Comparison of ENCODE assay signal across 14 cellular contexts in genomic region chr19:570315-570714, GRCh38. TPM values are rescaled to one million over a fixed set of nuclear protein-coding genes. Genes with fewer than 3 reads are reported as not detected.
DNase-seq lines count a peak whose midpoint lies in the region; ATAC-seq, FAIRE-seq and TF ChIP-seq lines count a peak whose summit lies in the region.
"Had no signal": no experiment of that assay in that cellular context is flagged by ENCODE, and none has a peak within 500 bp of the region (broad histone marks: within the 10 kb centered on the region; RNA-seq: fewer than 3 reads in every experiment).

No MANE protein-coding gene starts in this region.

- peaks cover 21% of the 10 kb centered on the region for H3K4me1 ChIP-seq in DOHH2 (ENCODE audit: control insufficient read depth, low read length)
- peaks cover 3 to 9% of the 10 kb centered on the region in 2 donors for H3K4me1 ChIP-seq in small intestine (ENCODE audit: control insufficient read depth in 2 of 2, insufficient read depth in 1 of 2, low read depth in 1 of 2, low read length in 1 of 2)

- peaks cover 0 to 13% of the 10 kb centered on the region in 2 donors for H3K36me3 Mint-ChIP-seq in CD14-positive monocyte
- peaks cover 4% of the 10 kb centered on the region for H3K36me3 Mint-ChIP-seq in activated CD4-positive, alpha-beta memory T cell treated with anti-CD3 and anti-CD28 coated beads for 36 hours
- H3K36me3 Mint-ChIP-seq in T-cell: no peaks in the 10 kb centered on the region

- intact Hi-C loops in CD14-positive monocyte (cut with micrococcal nuclease): loop anchor here (2.0 to 5.0 kb wide), 5 partner anchors 14 to 92 kb away; partner anchors contain the start of genes CDC34 (in 1 of the 2), FGF22 (in 1 of the 2) and RNF126 (in 1 of the 2)
- intact Hi-C loops in activated CD4-positive, alpha-beta memory T cell treated with anti-CD3 and anti-CD28 coated beads for 36 hours (cut with micrococcal nuclease): no loop called here

- peaks cover 15% of the 10 kb centered on the region for H4K20me1 ChIP-seq in DOHH2 (ENCODE audit: control insufficient read depth, insufficient read depth, low read depth, low read length)

- H3K27me3 ChIP-seq in DOHH2 (ENCODE audit: control insufficient read depth, low read length): no peaks in the 10 kb centered on the region
- H3K27me3 ChIP-seq in small intestine (ENCODE audit: control insufficient read depth in 2 of 2, insufficient read depth in 2 of 2, low read length in 2 of 2): no peaks in the 10 kb centered on the region
- H3K27me3 ChIP-seq: testis had no signal

- DNase-seq in CD14-positive monocyte (ENCODE audit: low spot score) (no peak), lung microvascular endothelial cell (ENCODE audit: low read depth in 2 of 2) (peak; percentile 22 to 47), small intestine (no peak), T-cell (no peak)
- DNase-seq in activated CD4-positive, alpha-beta memory T cell treated with anti-CD3 and anti-CD28 coated beads for 36 hours: no peak
- DNase-seq: HFFc6 had no signal

- H3K9me3 ChIP-seq in DOHH2 (ENCODE audit: control insufficient read depth, insufficient read depth, low read length) (no peaks in the 10 kb centered on the region), small intestine (ENCODE audit: control insufficient read depth, low read depth) (no peaks in the 10 kb centered on the region)
- H3K9me3 ChIP-seq: SJCRH30, testis had no signal

- H3K36me3 ChIP-seq in DOHH2 (ENCODE audit: control insufficient read depth, low read length) (peaks cover 33% of the 10 kb centered on the region), small intestine (ENCODE audit: control insufficient read depth in 2 of 2, insufficient read depth in 2 of 2, low read length in 2 of 2) (no peaks in the 10 kb centered on the region)

- H3K4me3 Mint-ChIP-seq in CD14-positive monocyte (peak overlapping the region; percentile 50 to 59), T-cell (peak overlapping the region in 1 of 3 donors; percentile 51)
- H3K4me3 Mint-ChIP-seq in activated CD4-positive, alpha-beta memory T cell treated with anti-CD3 and anti-CD28 coated beads for 36 hours: peak overlapping the region; percentile 26

- H3K4me3 ChIP-seq in DOHH2 (ENCODE audit: low read length) (no peak overlapping the region), small intestine (ENCODE audit: low read depth in 1 of 2, low read length in 2 of 2) (no peak overlapping the region)

- TF ChIP-seq CTCF in CD14-positive monocyte (IDR thresholded peaks at IDR 0.05): no peak
- no peak for TF ChIP-seq CTCF in DOHH2 (IDR thresholded peaks at IDR 0.05; ENCODE audit: low read depth, low read length, poor library complexity, severe bottlenecking)

- H3K27ac Mint-ChIP-seq in CD14-positive monocyte (peak overlapping the region; percentile 74 to 89 (median 77)), T-cell (peak overlapping the region in 1 of 2 donors; percentile 52)
- H3K27ac Mint-ChIP-seq in activated CD4-positive, alpha-beta memory T cell treated with anti-CD3 and anti-CD28 coated beads for 36 hours: peak overlapping the region; percentile 79

- no peak overlapping the region for H3K27ac ChIP-seq in DOHH2 (ENCODE audit: low read depth, low read length)
- H3K27ac ChIP-seq in small intestine (ENCODE audit: low read depth in 1 of 2, low read length in 1 of 2): no peak overlapping the region
- H3K27ac ChIP-seq: SJCRH30 had no signal

- POLR2A ChIA-PET in activated CD4-positive, alpha-beta memory T cell treated with anti-CD3 and anti-CD28 coated beads for 36 hours (lab: Charles Lee): no interaction called here
- POLR2A ChIA-PET in T-cell (lab: Charles Lee): no interaction called here

- no peaks in the 10 kb centered on the region for H3K9me2 ChIP-seq in DOHH2 (replicated peaks; ENCODE audit: control insufficient read depth, low read length)

- H3K27me3 Mint-ChIP-seq in CD14-positive monocyte (ENCODE audit: low read depth in 3 of 3): peaks cover 0 to 2% (median 1%) of the 10 kb centered on the region in 3 donors
- no peaks in the 10 kb centered on the region for H3K27me3 Mint-ChIP-seq in activated CD4-positive, alpha-beta memory T cell treated with anti-CD3 and anti-CD28 coated beads for 36 hours
- H3K27me3 Mint-ChIP-seq in T-cell: no peaks in the 10 kb centered on the region

- H3K79me2 ChIP-seq in DOHH2 (ENCODE audit: control insufficient read depth, low read length): peaks cover 38% of the 10 kb centered on the region

- CTCF ChIA-PET in activated CD4-positive, alpha-beta memory T cell treated with anti-CD3 and anti-CD28 coated beads for 36 hours (lab: Charles Lee): no interaction called here
- CTCF ChIA-PET in T-cell (lab: Charles Lee): no interaction called here

- ATAC-seq in HG03378 (IDR thresholded peaks at IDR 0.05; ENCODE audit: unreplicated experiment) (no peak), HG02642 (IDR thresholded peaks at IDR 0.05; ENCODE audit: poor library complexity, unreplicated experiment) (no peak), T-cell (replicated peaks in 1 of 4) (no peak)

- peaks cover 15% of the 10 kb centered on the region for H3F3A ChIP-seq in DOHH2 (ENCODE audit: control insufficient read depth, insufficient read depth)

- peaks cover 0 to 7% (median 0%) of the 10 kb centered on the region in 7 donors for H3K9me3 Mint-ChIP-seq in CD14-positive monocyte
- no peaks in the 10 kb centered on the region for H3K9me3 Mint-ChIP-seq in activated CD4-positive, alpha-beta memory T cell treated with anti-CD3 and anti-CD28 coated beads for 36 hours
- no peaks in the 10 kb centered on the region for H3K9me3 Mint-ChIP-seq in T-cell

- FAIRE-seq in small intestine (lab: Jason Lieb, UNC): no peak
- FAIRE-seq: colon, islet of Langerhans had no signal

- 50 to 71% (median 66%) methylated on average over 13 to 17 of the region's 22 CpGs for WGBS in small intestine, 3 donors

- peak overlapping the region; percentile 31; the same call in 1 of the 2 replicates for H3K4me2 ChIP-seq in DOHH2 (ENCODE audit: low read length)

- peaks cover 73% of the 10 kb centered on the region for H3K4me1 Mint-ChIP-seq in CD14-positive monocyte
- H3K4me1 Mint-ChIP-seq in activated CD4-positive, alpha-beta memory T cell treated with anti-CD3 and anti-CD28 coated beads for 36 hours (ENCODE audit: low read depth): peaks cover 26% of the 10 kb centered on the region
- peaks cover 28 to 37% (median 28%) of the 10 kb centered on the region in 3 donors for H3K4me1 Mint-ChIP-seq in T-cell

RNA-seq across cellular contexts. Expression of gene BSG, which starts 2.1 kb away (rescaled TPM):
- polyA plus RNA-seq in CD14-positive monocyte: 100 to 1,000 TPM; 364 to 431 TPM
- total RNA-seq in activated CD4-positive, alpha-beta memory T cell treated with anti-CD3 and anti-CD28 coated beads for 36 hours: 100 to 1,000 TPM; 185 to 205 TPM
- 184 and 198 TPM in 2 replicates for total RNA-seq in lung microvascular endothelial cell
- polyA plus RNA-seq in small intestine: 100 to 1,000 TPM; 208 to 443 (median 305) TPM
- total RNA-seq in T-cell: 100 to 1,000 TPM in 4 of 5 donors, 10 to 100 TPM in 1; 89.3 to 165 (median 152) TPM

RNA-seq across cellular contexts. Expression of gene HCN2, which starts 19.4 kb away (rescaled TPM):
- not detected for polyA plus RNA-seq in CD14-positive monocyte
- total RNA-seq in activated CD4-positive, alpha-beta memory T cell treated with anti-CD3 and anti-CD28 coated beads for 36 hours: 1 to 10 TPM in 1 of 2 experiments, under 1 TPM in 1; 1.00 to 1.0 TPM
- 0.40 and 0.44 TPM in 2 replicates for total RNA-seq in lung microvascular endothelial cell
- under 1 TPM in 1 of 3 donors, not detected in 2; 0.58 TPM for polyA plus RNA-seq in small intestine
- total RNA-seq in T-cell: 1 to 10 TPM in 4 of 5 donors, under 1 TPM in 1; 0.93 to 4.4 (median 3.6) TPM
- total RNA-seq: HT-29 had no signal

RNA-seq across cellular contexts. Expression of gene GZMM, which starts 26.5 kb away (rescaled TPM):
- polyA plus RNA-seq in CD14-positive monocyte (1 to 10 TPM in 1 of 2 donors, under 1 TPM in 1; 0.48 to 1.4 TPM), small intestine (1 to 10 TPM in 2 of 3 donors, under 1 TPM in 1; 0.89 to 5.7 (median 1.9) TPM)
- total RNA-seq in activated CD4-positive, alpha-beta memory T cell treated with anti-CD3 and anti-CD28 coated beads for 36 hours: 10 to 100 TPM; 27.2 to 27.4 TPM
- total RNA-seq in lung microvascular endothelial cell (not detected in 2 replicates), T-cell (10 to 100 TPM; 66.2 to 91.0 (median 78.6) TPM)
- total RNA-seq: HT-29, SJCRH30 had no signal

RNA-seq across cellular contexts. Expression of gene CDC34, which starts 38.8 kb away (rescaled TPM):
- 10 to 100 TPM; 25.2 to 43.0 TPM for polyA plus RNA-seq in CD14-positive monocyte
- 10 to 100 TPM; 45.9 to 46.4 TPM for total RNA-seq in activated CD4-positive, alpha-beta memory T cell treated with anti-CD3 and anti-CD28 coated beads for 36 hours
- total RNA-seq in lung microvascular endothelial cell: 74.3 and 89.3 TPM in 2 replicates
- polyA plus RNA-seq in small intestine: 100 to 1,000 TPM in 2 of 3 donors, 10 to 100 TPM in 1; 58.2 to 113 (median 102) TPM
- 10 to 100 TPM; 35.4 to 52.6 (median 51.3) TPM for total RNA-seq in T-cell

Comparison
In these comparisons a context has a peak if more than half of its experiments do, and no peak if none do; other contexts are left out.
1. DNase-seq: peak in lung microvascular endothelial cell (2 of 2); none in CD14-positive monocyte (single experiment), activated CD4-positive, alpha-beta memory T cell treated with anti-CD3 and anti-CD28 coated beads for 36 hours (single experiment), small intestine (single experiment) and T-cell (0 of 34).
2. RNA of gene GZMM, which starts 26.5 kb away (total RNA-seq): 66.2 to 91.0 TPM in T-cell and 27.2 to 27.4 TPM in activated CD4-positive, alpha-beta memory T cell treated with anti-CD3 and anti-CD28 coated beads for 36 hours; not detected in lung microvascular endothelial cell; every median in the first group is over 10 times any median in the second.